Comparison of ENCODE assay signal across 8 cellular contexts in the genomic region with DNA sequence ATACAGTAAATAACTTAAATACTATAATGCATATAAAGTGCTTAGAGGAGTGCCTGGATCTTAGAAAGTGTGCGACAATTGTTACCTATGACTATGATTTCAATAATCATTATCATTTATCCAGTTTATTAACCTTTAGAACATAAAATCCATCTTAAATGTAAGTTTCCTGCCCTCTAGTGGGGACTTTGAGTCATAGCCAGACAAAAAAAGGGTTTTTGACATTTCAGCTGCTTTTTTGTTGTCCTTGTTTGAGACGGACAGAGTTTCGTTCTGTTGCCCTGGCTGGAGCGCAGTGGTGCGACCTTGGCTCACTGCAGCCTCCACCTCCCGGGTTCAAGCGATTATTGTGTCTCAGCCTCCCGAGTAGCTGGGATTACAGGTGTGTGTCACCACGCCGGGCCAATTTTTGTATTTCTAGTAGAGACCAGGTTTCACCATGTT. TPM values are rescaled to one million over a fixed set of nuclear protein-coding genes. Genes with fewer than 3 reads are reported as not detected.
DNase-seq lines count a peak whose midpoint lies in the region; ATAC-seq and TF ChIP-seq lines count a peak whose summit lies in the region.

No MANE protein-coding gene starts in this region.

- H3K4me3 ChIP-seq in adrenal gland (no peak overlapping the region), kidney epithelial cell (ENCODE audit: low read depth, low read length) (no peak overlapping the region)

- TF ChIP-seq POLR2A in adrenal gland (IDR thresholded peaks at IDR 0.05): no peak

- no peaks in the 10 kb centered on the region for H3K36me3 ChIP-seq in adrenal gland (replicated peaks in 1 of 2)
- H3K36me3 ChIP-seq in kidney epithelial cell (ENCODE audit: control insufficient read depth, insufficient read depth, low read length): no peaks in the 10 kb centered on the region

- peak; percentile 55 to 81 (median 73) for TF ChIP-seq CTCF in adrenal gland (IDR thresholded peaks at IDR 0.05)
- TF ChIP-seq CTCF in kidney epithelial cell (IDR thresholded peaks at IDR 0.05; ENCODE audit: insufficient read depth, low read length, poor library complexity, severe bottlenecking): peak; percentile 62

- WGBS in adrenal gland, 4 donors: 21 to 24% (median 23%) methylated on average over 10 of the region's 10 CpGs

- H3K27me3 ChIP-seq in adrenal gland (no peaks in the 10 kb centered on the region), kidney epithelial cell (ENCODE audit: control insufficient read depth, insufficient read depth, low read length) (no peaks in the 10 kb centered on the region)

- H3K27ac ChIP-seq in adrenal gland: no peak overlapping the region

- ATAC-seq in HG02981 (IDR thresholded peaks at IDR 0.05; ENCODE audit: unreplicated experiment) (no peak), GM19351 (IDR thresholded peaks at IDR 0.05; ENCODE audit: unreplicated experiment) (no peak), GM18867 (IDR thresholded peaks at IDR 0.05; ENCODE audit: unreplicated experiment) (no peak)

- no peaks in the 10 kb centered on the region for H3K4me1 ChIP-seq in adrenal gland (replicated peaks in 1 of 2)

- intact Hi-C loops in adrenal gland (cut with DNase I): loop anchor here in 1 of 2 donors (5.0 kb wide), 1 partner anchor 35 kb away; no protein-coding TSS in a partner anchor

- peak; percentile 4 to 33 for DNase-seq in SHP77 (lab: John Stamatoyannopoulos, UW)
- DNase-seq in SHP77 treated with DMSO at 0.1 percent for 48 hours (lab: John Stamatoyannopoulos, UW): no peak
- peak; percentile 54 for DNase-seq in MV-4-11 (lab: John Stamatoyannopoulos, UW)
- DNase-seq in adrenal gland: peak in 2 of 7 donors; percentile 28 to 30
- DNase-seq in kidney epithelial cell (ENCODE audit: low read depth): peak; percentile 5

- no peaks in the 10 kb centered on the region for H3K9me3 ChIP-seq in adrenal gland (replicated peaks in 1 of 3)

RNA-seq across cellular contexts. Expression of gene C9orf152, which starts 9.7 kb away (rescaled TPM):
- total RNA-seq in adrenal gland: not detected
- under 1 TPM in 1 of 3 donors, not detected in 2; 0.13 TPM for polyA plus RNA-seq in adrenal gland
- total RNA-seq in kidney epithelial cell: not detected in 2 replicates

RNA-seq across cellular contexts. Expression of gene TXN, which starts 38.6 kb away (rescaled TPM):
- total RNA-seq in adrenal gland (100 to 1,000 TPM in 5 of 8 donors, 10 to 100 TPM in 3; 60.3 to 132 (median 108) TPM), kidney epithelial cell (271 and 321 TPM in 2 replicates)
- 100 to 1,000 TPM; 146 to 331 (median 224) TPM for polyA plus RNA-seq in adrenal gland
